In the genomic region with DNA sequence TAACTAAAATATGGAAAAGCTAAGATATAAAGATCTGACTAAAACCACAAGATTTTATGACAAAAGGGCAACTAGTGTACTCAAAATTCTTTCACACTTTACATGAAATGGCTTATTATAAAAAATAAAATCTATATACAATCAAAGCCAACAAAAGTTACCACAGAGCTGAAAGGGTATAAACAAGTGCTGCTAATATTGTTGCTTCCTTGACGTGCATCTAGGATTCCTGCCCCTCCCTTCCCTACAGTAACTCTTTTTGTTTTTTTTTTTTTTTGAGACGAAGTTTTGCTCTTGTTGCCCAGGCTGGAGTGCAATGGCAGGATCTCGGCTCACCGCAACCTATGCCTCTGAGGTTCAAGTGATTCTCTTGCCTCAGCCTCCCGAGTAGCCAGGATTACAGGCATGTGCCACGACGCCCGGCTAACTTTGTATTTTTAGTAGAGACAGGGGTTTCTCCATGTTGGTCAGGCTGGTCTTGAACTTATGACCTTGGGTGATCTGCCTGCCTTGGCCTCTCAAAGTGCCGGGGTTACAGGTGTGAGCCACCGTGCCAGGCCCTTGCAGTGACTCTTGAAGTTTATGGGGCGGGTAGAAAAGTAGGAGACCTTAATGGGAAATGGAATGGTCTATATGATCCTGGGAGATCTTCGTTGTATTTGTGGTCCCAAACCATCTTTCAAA, we compare ENCODE assay signal across 14 cellular contexts. TPM values are rescaled to one million over a fixed set of nuclear protein-coding genes. Genes with fewer than 3 reads are reported as not detected.
DNase-seq lines count a peak whose midpoint lies in the region; ATAC-seq and TF ChIP-seq lines count a peak whose summit lies in the region.
"Had no signal": no experiment of that assay in that cellular context is flagged by ENCODE, and none has a peak within 500 bp of the region (broad histone marks: within the 10 kb centered on the region; RNA-seq: fewer than 3 reads in every experiment).

No MANE protein-coding gene starts in this region.

- ATAC-seq in heart right ventricle (no peak), left ventricle myocardium superior (no peak), lower lobe of right lung (no peak), GM19351 (IDR thresholded peaks at IDR 0.05; ENCODE audit: unreplicated experiment) (no peak), GM18870 (IDR thresholded peaks at IDR 0.05; ENCODE audit: unreplicated experiment) (no peak)
- ATAC-seq: sciatic nerve had no signal

- peaks cover 2 to 66% (median 54%) of the 10 kb centered on the region in 9 donors for H3K4me1 ChIP-seq in heart right ventricle
- peaks cover 64% of the 10 kb centered on the region for H3K4me1 ChIP-seq in lower lobe of right lung
- H3K4me1 ChIP-seq in urinary bladder (ENCODE audit: insufficient read depth) = peaks cover 7% of the 10 kb centered on the region

- TF ChIP-seq CTCF in heart right ventricle (IDR thresholded peaks at IDR 0.05) (no peak), lower lobe of right lung (IDR thresholded peaks at IDR 0.05) (no peak)

- H3K4me3 ChIP-seq in heart right ventricle (no peak overlapping the region), lower lobe of right lung (peak overlapping the region; percentile 4), urinary bladder (ENCODE audit: low read depth, low read length) (no peak overlapping the region)

- H3K27me3 Mint-ChIP-seq in activated naive CD8-positive, alpha-beta T cell treated with anti-CD3 and anti-CD28 coated beads for 36 hours = no peaks in the 10 kb centered on the region

- peaks cover 47% of the 10 kb centered on the region for H3K4me1 Mint-ChIP-seq in activated naive CD8-positive, alpha-beta T cell treated with anti-CD3 and anti-CD28 coated beads for 36 hours

- H3K9me3 ChIP-seq in heart right ventricle = no peaks in the 10 kb centered on the region
- H3K9me3 ChIP-seq in lower lobe of right lung = no peaks in the 10 kb centered on the region

- H3K36me3 Mint-ChIP-seq in activated naive CD8-positive, alpha-beta T cell treated with anti-CD3 and anti-CD28 coated beads for 36 hours = peaks cover 65% of the 10 kb centered on the region

- no peaks in the 10 kb centered on the region for H3K27me3 ChIP-seq in heart right ventricle
- H3K27me3 ChIP-seq in lower lobe of right lung (ENCODE audit: low read depth) = no peaks in the 10 kb centered on the region

- 62 to 71% methylated on average over 12 of the region's 12 CpGs for WGBS in heart right ventricle, 2 donors
- 75% methylated on average over 12 of the region's 12 CpGs for WGBS in urinary bladder

- H3K9me3 Mint-ChIP-seq in activated naive CD8-positive, alpha-beta T cell treated with anti-CD3 and anti-CD28 coated beads for 36 hours = peaks cover 4% of the 10 kb centered on the region

- H3K4me3 Mint-ChIP-seq in activated naive CD8-positive, alpha-beta T cell treated with anti-CD3 and anti-CD28 coated beads for 36 hours = peak overlapping the region; percentile 23

- H3K36me3 ChIP-seq in heart right ventricle (peaks cover 0 to 28% (median 0%) of the 10 kb centered on the region in 9 donors), lower lobe of right lung (peaks cover 15% of the 10 kb centered on the region), urinary bladder (ENCODE audit: insufficient read depth) (no peaks in the 10 kb centered on the region)

- peak overlapping the region in 9 of 10 donors; percentile 21 to 61 (median 37) for H3K27ac ChIP-seq in heart right ventricle
- H3K27ac ChIP-seq in lower lobe of right lung = peak overlapping the region; percentile 51
- peak overlapping the region; percentile 42 for H3K27ac ChIP-seq in urinary bladder (ENCODE audit: low read depth)

- intact Hi-C loops in heart right ventricle (cut with DNase I) = loop anchor here in 1 of 10 donors (10.0 kb wide), 1 partner anchor 52 kb away; a partner anchor contains a TSS
- intact Hi-C loops in left ventricle myocardium superior (cut with micrococcal nuclease) = no loop called here
- intact Hi-C loops in lower lobe of right lung (cut with DNase I) = no loop called here

- H3K27ac Mint-ChIP-seq in activated naive CD8-positive, alpha-beta T cell treated with anti-CD3 and anti-CD28 coated beads for 36 hours = peak overlapping the region; percentile 80

- no peak for DNase-seq in heart right ventricle
- DNase-seq in left ventricle myocardium superior = no peak
- DNase-seq in activated naive CD8-positive, alpha-beta T cell treated with anti-CD3 and anti-CD28 coated beads for 36 hours = no peak
- DNase-seq in lower lobe of right lung = no peak
- DNase-seq in CD1c-positive myeloid dendritic cell (ENCODE audit: extremely low spot score) = no peak
- DNase-seq: cortex of kidney, glutamatergic neuron, mesendoderm, NCI-H187, SW 1271 had no signal

RNA-seq across cellular contexts. Expression of a gene that starts 4.5 kb away (rescaled TPM):
- total RNA-seq in heart right ventricle (10 to 100 TPM; 40.8 to 67.8 (median 49.0) TPM), left ventricle myocardium superior (53.8 TPM), lower lobe of right lung (73.9 TPM), urinary bladder (57.3 TPM)
- polyA plus RNA-seq in heart right ventricle (10 to 100 TPM; 42.4 to 64.6 TPM), urinary bladder (88.1 TPM)
- total RNA-seq in activated naive CD8-positive, alpha-beta T cell treated with anti-CD3 and anti-CD28 coated beads for 36 hours = 100 to 1,000 TPM; 113 to 114 TPM

RNA-seq across cellular contexts. Expression of a gene that starts 53.5 kb away (rescaled TPM):
- total RNA-seq in heart right ventricle (1 to 10 TPM in 8 of 10 donors, under 1 TPM in 2; 0.79 to 2.2 (median 1.5) TPM), left ventricle myocardium superior (1.5 TPM), lower lobe of right lung (4.3 TPM), urinary bladder (20.4 TPM)
- polyA plus RNA-seq in heart right ventricle (1 to 10 TPM; 1.8 to 3.3 TPM), urinary bladder (40.7 TPM)
- total RNA-seq in activated naive CD8-positive, alpha-beta T cell treated with anti-CD3 and anti-CD28 coated beads for 36 hours = under 1 TPM; 0.90 to 0.99 TPM

RNA-seq across cellular contexts. Expression of a gene that starts 53.6 kb away (rescaled TPM):
- total RNA-seq in heart right ventricle (10 to 100 TPM; 27.8 to 45.6 (median 38.7) TPM), left ventricle myocardium superior (33.1 TPM), lower lobe of right lung (16.9 TPM), urinary bladder (17.0 TPM)
- polyA plus RNA-seq in heart right ventricle (10 to 100 TPM; 31.1 to 39.9 TPM), urinary bladder (17.6 TPM)
- total RNA-seq in activated naive CD8-positive, alpha-beta T cell treated with anti-CD3 and anti-CD28 coated beads for 36 hours = 10 to 100 TPM; 42.0 to 42.7 TPM

RNA-seq across cellular contexts. Expression of a gene that starts 59.2 kb away (rescaled TPM):
- total RNA-seq in heart right ventricle (10 to 100 TPM in 8 of 10 donors, 1 to 10 TPM in 2; 8.6 to 29.8 (median 14.5) TPM), left ventricle myocardium superior (19.2 TPM), lower lobe of right lung (35.1 TPM), urinary bladder (11.7 TPM)
- polyA plus RNA-seq in heart right ventricle (10 to 100 TPM; 13.5 to 15.7 TPM), urinary bladder (17.1 TPM)
- under 1 TPM; 0.52 to 0.74 TPM for total RNA-seq in activated naive CD8-positive, alpha-beta T cell treated with anti-CD3 and anti-CD28 coated beads for 36 hours
